ENCODE assay signal across 1 cellular context in genomic region chr6:7554533-7555275, GRCh38.
TF ChIP-seq lines count a peak whose summit lies in the region.

No MANE protein-coding gene starts in this region.

TF ChIP-seq in IMR-90, 13 proteins besides CTCF, POLR2A, EP300 and RAD21:
- TF ChIP-seq NFE2L2 (IDR thresholded peaks at IDR 0.05; ENCODE audit: low read depth, low read length) (no peak), MAZ (IDR thresholded peaks at IDR 0.05; ENCODE audit: borderline replicate concordance, low read depth, low read length) (no peak), CHD1 (IDR thresholded peaks at IDR 0.05; ENCODE audit: low read depth, low read length) (no peak), ELK1 (IDR thresholded peaks at IDR 0.05; ENCODE audit: borderline replicate concordance, low read depth, low read length) (no peak), RCOR1 (IDR thresholded peaks at IDR 0.05; ENCODE audit: insufficient replicate concordance, low read length) (no peak), RFX5 (IDR thresholded peaks at IDR 0.05; ENCODE audit: low read depth, low read length) (no peak), USF2 (IDR thresholded peaks at IDR 0.05; ENCODE audit: low read depth, low read length) (no peak), SMC3 (IDR thresholded peaks at IDR 0.05; ENCODE audit: low read depth, low read length) (no peak), MAFK (IDR thresholded peaks at IDR 0.05; ENCODE audit: low read depth, low read length) (no peak), BHLHE40 (IDR thresholded peaks at IDR 0.05; ENCODE audit: low read depth, low read length) (no peak), CEBPB (IDR thresholded peaks at IDR 0.05; ENCODE audit: low read depth, low read length) (no peak), MXI1 (IDR thresholded peaks at IDR 0.05; ENCODE audit: borderline replicate concordance, low read depth, low read length) (no peak), FOS (IDR thresholded peaks at IDR 0.05; ENCODE audit: low read depth, low read length) (no peak)
TF ChIP-seq in IMR-90: peak in this region for 0.
